Comparison of ENCODE assay signal across 15 cellular contexts in the genomic region with DNA sequence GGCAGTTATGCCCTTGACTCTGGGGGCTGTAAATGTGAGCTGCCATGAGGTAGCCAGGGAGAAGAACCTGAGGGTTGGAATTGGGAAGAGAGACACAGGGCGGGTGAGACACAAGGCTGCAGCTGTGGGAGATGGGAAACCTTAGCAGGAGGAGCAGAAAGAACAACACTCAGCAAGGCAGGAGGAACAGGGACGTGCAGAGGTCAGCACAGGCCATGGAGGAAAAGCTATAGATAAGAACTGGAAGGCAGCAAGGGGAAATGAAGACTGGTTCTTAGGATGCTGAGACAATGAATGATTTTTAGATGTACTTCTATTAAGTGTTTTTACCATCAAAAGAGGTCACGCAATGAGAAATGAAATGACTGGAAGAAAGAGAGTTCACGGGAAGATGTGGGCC.
DNase-seq lines count a peak whose midpoint lies in the region; ATAC-seq, FAIRE-seq and TF ChIP-seq lines count a peak whose summit lies in the region.
"Had no signal": no experiment of that assay in that cellular context is flagged by ENCODE, and none has a peak within 500 bp of the region (broad histone marks: within the 10 kb centered on the region; RNA-seq: fewer than 3 reads in every experiment).

No MANE protein-coding gene starts in this region.

- H3K4me3 ChIP-seq in breast epithelium: no peak overlapping the region

- H3K4me3 Mint-ChIP-seq in MCF 10A (ENCODE audit: unreplicated experiment) (peak overlapping the region; percentile 36), nephron progenitor cell (no peak overlapping the region)
- no peak overlapping the region for H3K4me3 Mint-ChIP-seq in central memory CD8-positive, alpha-beta T cell
- H3K4me3 Mint-ChIP-seq in CD4-positive, alpha-beta T cell: no peak overlapping the region

- TF ChIP-seq POLR2A in breast epithelium (IDR thresholded peaks at IDR 0.05): no peak

- DNase-seq in MCF 10A (ENCODE audit: unreplicated experiment) (no peak), breast epithelium (ENCODE audit: low spot score in 2 of 2) (no peak), nephron progenitor cell (no peak), urothelium cell line (ENCODE audit: low spot score) (no peak), NCI-H1092 (lab: John Stamatoyannopoulos, UW) (no peak), posterior cingulate gyrus (no peak)
- DNase-seq in central memory CD8-positive, alpha-beta T cell (ENCODE audit: low spot score in 2 of 2): no peak
- no peak for DNase-seq in CD4-positive, alpha-beta T cell
- DNase-seq: activated CD4-positive, alpha-beta T cell treated with anti-CD3 and anti-CD28 coated beads for 4 hours; activated T-cell treated with anti-CD3 and anti-CD28 coated beads for 4 hours; anterior cingulate cortex; NCI-H1417; stimulated activated CD4-positive, alpha-beta T cell treated with anti-CD3 and anti-CD28 coated beads, Interleukin-4, amount 100 ng/mL, for 24 hours; T-helper 1 cell had no signal

- H3K27ac Mint-ChIP-seq in MCF 10A (ENCODE audit: low read depth, unreplicated experiment) (peak overlapping the region; percentile 84), nephron progenitor cell (peak overlapping the region; percentile 72)
- peak overlapping the region; percentile 44 for H3K27ac Mint-ChIP-seq in central memory CD8-positive, alpha-beta T cell (ENCODE audit: low read depth)
- H3K27ac Mint-ChIP-seq in CD4-positive, alpha-beta T cell: no peak overlapping the region

- peak; percentile 44 for FAIRE-seq in urothelium cell line (lab: Jason Lieb, UNC)
- FAIRE-seq: H1 had no signal

- CTCF ChIA-PET in MCF 10A (lab: Yijun Ruan, JAX): no interaction called here
- CTCF ChIA-PET in CD4-positive, alpha-beta T cell (lab: Charles Lee): no interaction called here

- no peaks in the 10 kb centered on the region for H3K36me3 ChIP-seq in breast epithelium

- ATAC-seq in central memory CD8-positive, alpha-beta T cell (replicated peaks; ENCODE audit: extremely low read depth, poor library complexity, severe bottlenecking): no peak
- no peak for ATAC-seq in CD4-positive, alpha-beta T cell (ENCODE audit: poor library complexity)

- H3K4me1 Mint-ChIP-seq in MCF 10A (ENCODE audit: insufficient read depth, unreplicated experiment): peaks cover 39% of the 10 kb centered on the region
- no peaks in the 10 kb centered on the region for H3K4me1 Mint-ChIP-seq in central memory CD8-positive, alpha-beta T cell
- peaks cover 11% of the 10 kb centered on the region for H3K4me1 Mint-ChIP-seq in nephron progenitor cell
- no peaks in the 10 kb centered on the region for H3K4me1 Mint-ChIP-seq in CD4-positive, alpha-beta T cell (ENCODE audit: low read depth)

- H3K36me3 Mint-ChIP-seq in MCF 10A (ENCODE audit: insufficient read depth, unreplicated experiment) (peaks cover 63% of the 10 kb centered on the region), nephron progenitor cell (ENCODE audit: low read depth) (peaks cover 68% of the 10 kb centered on the region)
- H3K36me3 Mint-ChIP-seq in central memory CD8-positive, alpha-beta T cell (ENCODE audit: insufficient read depth): peaks cover 20% of the 10 kb centered on the region
- H3K36me3 Mint-ChIP-seq in CD4-positive, alpha-beta T cell (ENCODE audit: low read depth): peaks cover 41% of the 10 kb centered on the region

- intact Hi-C loops in MCF 10A (cut with micrococcal nuclease): loop anchor here (2.0 to 5.0 kb wide), 2 partner anchors 226 to 346 kb away; partner anchors contain the start of gene UGT1A5
- intact Hi-C loops in breast epithelium (cut with DNase I; ENCODE audit: low total_unique reads): no loop called here
- intact Hi-C loops in posterior cingulate gyrus (cut with DNase I): no loop called here
- intact Hi-C loops in CD4-positive, alpha-beta T cell (cut with DNase I, micrococcal nuclease): no loop called here

- no TSS peak for BruUV-seq in MCF 10A (replicated peaks; lab: Mats Ljungman, UMichigan)

- H3K9me3 ChIP-seq in breast epithelium: no peaks in the 10 kb centered on the region
- no peaks in the 10 kb centered on the region for H3K9me3 ChIP-seq in CD4-positive, alpha-beta T cell (ENCODE audit: control insufficient read depth, low read length)

- TF ChIP-seq CTCF in MCF 10A (IDR thresholded peaks at IDR 0.05; ENCODE audit: unreplicated experiment): no peak
- no peak for TF ChIP-seq CTCF in breast epithelium (IDR thresholded peaks at IDR 0.05)
- TF ChIP-seq CTCF in nephron progenitor cell (IDR thresholded peaks at IDR 0.05): no peak
- no peak for TF ChIP-seq CTCF in CD4-positive, alpha-beta T cell (IDR thresholded peaks at IDR 0.05)

- H3K4me1 ChIP-seq in breast epithelium: peaks cover 0 to 4% of the 10 kb centered on the region in 2 donors

- no peaks in the 10 kb centered on the region for H3K27me3 ChIP-seq in breast epithelium
- H3K27me3 ChIP-seq in CD4-positive, alpha-beta T cell (ENCODE audit: control insufficient read depth, insufficient read depth, low read length): no peaks in the 10 kb centered on the region

- H3K27ac ChIP-seq in breast epithelium: no peak overlapping the region
- no peak overlapping the region for H3K27ac ChIP-seq in CD4-positive, alpha-beta T cell (ENCODE audit: low read depth, low read length)

- H3K27me3 Mint-ChIP-seq in MCF 10A (ENCODE audit: insufficient read depth, unreplicated experiment): no peaks in the 10 kb centered on the region
- no peaks in the 10 kb centered on the region for H3K27me3 Mint-ChIP-seq in central memory CD8-positive, alpha-beta T cell
- H3K27me3 Mint-ChIP-seq in nephron progenitor cell (ENCODE audit: low read depth, poor library complexity): peaks cover 7% of the 10 kb centered on the region
- no peaks in the 10 kb centered on the region for H3K27me3 Mint-ChIP-seq in CD4-positive, alpha-beta T cell

- POLR2A ChIA-PET in MCF 10A (lab: Yijun Ruan, JAX): interaction anchor here (0.6 to 1.0 kb wide), 2 partner anchors 81 to 132 kb away, joined by 3 read pairs; partner anchors contain the start of genes DGKD and USP40
- POLR2A ChIA-PET in CD4-positive, alpha-beta T cell (lab: Charles Lee): no interaction called here

- H3K9me3 Mint-ChIP-seq in MCF 10A (ENCODE audit: unreplicated experiment) (no peaks in the 10 kb centered on the region), nephron progenitor cell (peaks cover 10% of the 10 kb centered on the region)
- H3K9me3 Mint-ChIP-seq in central memory CD8-positive, alpha-beta T cell: no peaks in the 10 kb centered on the region
- no peaks in the 10 kb centered on the region for H3K9me3 Mint-ChIP-seq in CD4-positive, alpha-beta T cell
